26 cellular contexts compared by ENCODE assay signal in the genomic region with DNA sequence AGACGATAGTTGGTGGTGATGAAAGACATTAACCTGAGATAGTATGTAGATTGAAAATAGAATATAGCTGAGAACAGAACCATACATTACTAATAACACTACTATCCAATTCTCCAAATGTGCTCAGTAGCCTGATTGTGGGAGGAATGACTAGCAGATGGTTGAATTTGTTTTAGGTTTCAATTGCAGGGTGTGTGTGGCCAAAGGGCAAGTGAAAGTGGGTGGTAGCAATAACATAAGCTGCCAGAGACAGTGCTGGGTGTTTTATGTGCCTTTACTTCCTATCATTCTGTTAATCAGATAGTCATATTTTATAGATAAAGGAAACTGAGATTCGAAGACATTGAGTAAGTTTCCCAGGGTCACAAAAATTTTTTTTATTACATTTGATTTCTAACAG.
"Had no signal": no experiment of that assay in that cellular context is flagged by ENCODE, and none has a peak within 500 bp of the region (broad histone marks: within the 10 kb centered on the region; RNA-seq: fewer than 3 reads in every experiment).

No MANE protein-coding gene starts in this region.

- H3K36me3 ChIP-seq: ascending aorta, cardiac muscle cell, SJCRH30 had no signal

- H3K4me1 Mint-ChIP-seq: activated CD4-positive, alpha-beta T cell treated with anti-CD3 and anti-CD28 coated beads, Interleukin-2, amount 10 ng/mL, durations not matched to agents 7 days and 5 days; activated naive CD4-positive, alpha-beta T cell treated with anti-CD3 and anti-CD28 coated beads, Interleukin-2, amount 50 U/mL, for 24 hours; activated naive CD8-positive, alpha-beta T cell treated with anti-CD3 and anti-CD28 coated beads, Interleukin-2, amount 10 ng/mL, durations not matched to agents 7 days and 5 days had no signal

- H3K36me3 Mint-ChIP-seq: activated naive CD4-positive, alpha-beta T cell treated with anti-CD3 and anti-CD28 coated beads, Interleukin-2, amount 50 U/mL, for 24 hours; activated naive CD8-positive, alpha-beta T cell treated with anti-CD3 and anti-CD28 coated beads, Interleukin-2, amount 10 ng/mL, durations not matched to agents 7 days and 5 days had no signal

- ATAC-seq: activated CD8-positive, alpha-beta T cell treated with anti-CD3 and anti-CD28 coated beads, Interleukin-2, amount 10 ng/mL, durations not matched to agents 7 days and 5 days; Panc1 had no signal

- H3K27ac Mint-ChIP-seq: activated CD4-positive, alpha-beta T cell treated with anti-CD3 and anti-CD28 coated beads, Interleukin-2, amount 10 ng/mL, durations not matched to agents 7 days and 5 days; activated CD8-positive, alpha-beta T cell treated with anti-CD3 and anti-CD28 coated beads, Interleukin-2, amount 10 ng/mL, durations not matched to agents 7 days and 5 days; activated naive CD4-positive, alpha-beta T cell treated with anti-CD3 and anti-CD28 coated beads, Interleukin-2, amount 50 U/mL, for 24 hours; activated naive CD8-positive, alpha-beta T cell treated with anti-CD3 and anti-CD28 coated beads, Interleukin-2, amount 10 ng/mL, durations not matched to agents 7 days and 5 days; activated T-cell treated with anti-CD3 and anti-CD28 coated beads, Interleukin-2, amount 50 U/mL, for 24 hours; activated T-helper 2 cell treated with anti-CD3 and anti-CD28 coated beads, Interferon-gamma antibody, Interleukin-2, Interleukin-4, amounts not matched to agents 10 μg/mL and 5 μg/mL and 100 μg/mL, durations not matched to agents 14 hours and 24 hours and 36 hours had no signal

- H3K4me3 Mint-ChIP-seq: activated CD4-positive, alpha-beta T cell treated with anti-CD3 and anti-CD28 coated beads, Interleukin-2, amount 10 ng/mL, durations not matched to agents 7 days and 5 days; activated CD8-positive, alpha-beta T cell treated with anti-CD3 and anti-CD28 coated beads, Interleukin-2, amount 10 ng/mL, durations not matched to agents 7 days and 5 days; activated naive CD4-positive, alpha-beta T cell treated with anti-CD3 and anti-CD28 coated beads, Interleukin-2, amount 50 U/mL, for 24 hours; activated naive CD8-positive, alpha-beta T cell treated with anti-CD3 and anti-CD28 coated beads, Interleukin-2, amount 10 ng/mL, durations not matched to agents 7 days and 5 days; activated T-cell treated with anti-CD3 and anti-CD28 coated beads, Interleukin-2, amount 50 U/mL, for 24 hours had no signal

- H3K27me3 ChIP-seq: ascending aorta, cardiac muscle cell, SJCRH30 had no signal

- H3K9me3 ChIP-seq: ascending aorta, SJCRH30 had no signal

- H3K27ac ChIP-seq: ascending aorta, cardiac muscle cell, SJCRH30, SK-N-MC had no signal

- H3K4me3 ChIP-seq: ascending aorta, cardiac muscle cell, SJCRH30, SK-N-MC had no signal

- DNase-seq: activated CD4-positive, alpha-beta T cell treated with anti-CD3 and anti-CD28 coated beads, Interleukin-2, amount 10 ng/mL, durations not matched to agents 7 days and 5 days; activated CD4-positive, alpha-beta T cell treated with anti-CD3 and anti-CD28 coated beads, Interleukin-2, amount 50 U/mL, for 48 hours; activated CD8-positive, alpha-beta T cell treated with anti-CD3 and anti-CD28 coated beads, Interleukin-2, amount 10 ng/mL, durations not matched to agents 7 days and 5 days; activated gamma-delta T cell; activated naive CD4-positive, alpha-beta T cell treated with Interleukin-2 at 50 U/mL for 16 hours; activated naive CD8-positive, alpha-beta T cell treated with anti-CD3 and anti-CD28 coated beads, Interleukin-2, amount 10 ng/mL, durations not matched to agents 7 days and 5 days; activated T-cell treated with anti-CD3 and anti-CD28 coated beads, Interleukin-2, amount 50 U/mL, for 24 hours; Karpas-422; KBM-7; NCI-H1105 treated with DMSO at 0.1 percent for 48 hours; NCI-H1436; NCI-H1694; NCI-H1930; NCI-H2081 treated with DMSO at 0.1 percent for 48 hours; NCI-H226; NCI-H446 treated with DMSO at 0.1 percent for 48 hours; NCI-H82; SHP77; SJCRH30; T1000 had no signal

- H3K9me3 Mint-ChIP-seq: activated CD4-positive, alpha-beta T cell treated with anti-CD3 and anti-CD28 coated beads, Interleukin-2, amount 10 ng/mL, durations not matched to agents 7 days and 5 days; activated naive CD8-positive, alpha-beta T cell treated with anti-CD3 and anti-CD28 coated beads, Interleukin-2, amount 10 ng/mL, durations not matched to agents 7 days and 5 days; activated T-helper 2 cell treated with anti-CD3 and anti-CD28 coated beads, Interferon-gamma antibody, Interleukin-2, Interleukin-4, amounts not matched to agents 10 μg/mL and 5 μg/mL and 100 μg/mL, durations not matched to agents 14 hours and 24 hours and 36 hours had no signal

- H3K27me3 Mint-ChIP-seq: activated CD4-positive, alpha-beta T cell treated with anti-CD3 and anti-CD28 coated beads, Interleukin-2, amount 10 ng/mL, durations not matched to agents 7 days and 5 days; activated naive CD4-positive, alpha-beta T cell treated with anti-CD3 and anti-CD28 coated beads, Interleukin-2, amount 50 U/mL, for 24 hours; activated naive CD8-positive, alpha-beta T cell treated with anti-CD3 and anti-CD28 coated beads, Interleukin-2, amount 10 ng/mL, durations not matched to agents 7 days and 5 days; activated T-cell treated with anti-CD3 and anti-CD28 coated beads, Interleukin-2, amount 50 U/mL, for 24 hours had no signal

- H3K4me1 ChIP-seq: ascending aorta, SJCRH30 had no signal
